ENCODE assay signal across 19 cellular contexts in genomic region chr3:27719306-27720003, GRCh38. TPM values are rescaled to one million over a fixed set of nuclear protein-coding genes. Genes with fewer than 3 reads are reported as not detected.
A peak's percentile ranks its signal among the peaks of the same experiment; 100 is the strongest.
DNase-seq lines count a peak whose midpoint lies in the region; ATAC-seq lines count a peak whose summit lies in the region.
"Had no signal": no experiment of that assay in that cellular context is flagged by ENCODE, and none has a peak within 500 bp of the region (broad histone marks: within the 10 kb centered on the region; RNA-seq: fewer than 3 reads in every experiment).

No MANE protein-coding gene starts in this region.

- peak overlapping the region; percentile 6 for H3K27ac ChIP-seq in CD4-positive, alpha-beta memory T cell (ENCODE audit: low read depth, low read length)
- H3K27ac ChIP-seq in naive thymus-derived CD4-positive, alpha-beta T cell (ENCODE audit: low read depth, low read length) = no peak overlapping the region
- H3K27ac ChIP-seq: colonic mucosa, pancreas, SJSA1, stomach had no signal

- CTCF ChIA-PET in CD4-positive, alpha-beta memory T cell (lab: Charles Lee; ENCODE audit: partially characterized antibody) = interaction anchor here (0.7 to 6.3 kb wide), 6 partner anchors 7 to 609 kb away, joined by 3 to 86 read pairs (median 4); no protein-coding TSS in a partner anchor
- CTCF ChIA-PET in naive thymus-derived CD4-positive, alpha-beta T cell (lab: Charles Lee) = interaction anchor here (0.6 to 1.2 kb wide), 3 partner anchors 163 to 368 kb away, joined by 4 read pairs; no protein-coding TSS in a partner anchor

- H3K9me3 ChIP-seq in CD4-positive, alpha-beta memory T cell (ENCODE audit: control insufficient read depth in 1 of 2, low read length in 2 of 2) = no peaks in the 10 kb centered on the region
- no peaks in the 10 kb centered on the region for H3K9me3 ChIP-seq in naive thymus-derived CD4-positive, alpha-beta T cell (ENCODE audit: control insufficient read depth in 2 of 3, low read length in 3 of 3)
- H3K9me3 ChIP-seq: colonic mucosa, pancreas, SJSA1, stomach had no signal

- H3K27ac Mint-ChIP-seq in CD4-positive, alpha-beta memory T cell = peak overlapping the region in 3 of 7 donors; percentile 29 to 69 (median 49)
- no peak overlapping the region for H3K27ac Mint-ChIP-seq in activated T-helper 2 cell treated with anti-CD3 and anti-CD28 coated beads, Interferon-gamma antibody, Interleukin-2, Interleukin-4, amounts not matched to agents 10 μg/mL and 5 μg/mL and 100 μg/mL, durations not matched to agents 14 hours and 24 hours and 36 hours
- peak overlapping the region in 1 of 9 donors; percentile 29 for H3K27ac Mint-ChIP-seq in naive thymus-derived CD4-positive, alpha-beta T cell
- H3K27ac Mint-ChIP-seq: activated naive CD4-positive, alpha-beta T cell treated with anti-CD3 and anti-CD28 coated beads, Interleukin-2, amount 10 ng/mL, durations not matched to agents 7 days and 5 days had no signal

- peak overlapping the region; percentile 23 to 89 (median 81) for H3K4me3 Mint-ChIP-seq in CD4-positive, alpha-beta memory T cell
- peak overlapping the region; percentile 57 for H3K4me3 Mint-ChIP-seq in activated T-helper 2 cell treated with anti-CD3 and anti-CD28 coated beads, Interferon-gamma antibody, Interleukin-2, Interleukin-4, amounts not matched to agents 10 μg/mL and 5 μg/mL and 100 μg/mL, durations not matched to agents 14 hours and 24 hours and 36 hours (ENCODE audit: low read depth)
- H3K4me3 Mint-ChIP-seq in naive thymus-derived CD4-positive, alpha-beta T cell = peak overlapping the region in 9 of 10 donors; percentile 1 to 93 (median 37)

- ATAC-seq in naive thymus-derived CD4-positive, alpha-beta T cell = no peak
- ATAC-seq in Right ventricle myocardium inferior = no peak
- ATAC-seq: pancreas had no signal

- peaks cover 35 to 37% of the 10 kb centered on the region in 2 donors for H3K27me3 Mint-ChIP-seq in CD4-positive, alpha-beta memory T cell
- peaks cover 66% of the 10 kb centered on the region for H3K27me3 Mint-ChIP-seq in activated T-helper 2 cell treated with anti-CD3 and anti-CD28 coated beads, Interferon-gamma antibody, Interleukin-2, Interleukin-4, amounts not matched to agents 10 μg/mL and 5 μg/mL and 100 μg/mL, durations not matched to agents 14 hours and 24 hours and 36 hours (ENCODE audit: low read depth)
- peaks cover 34 to 88% (median 52%) of the 10 kb centered on the region in 5 donors for H3K27me3 Mint-ChIP-seq in naive thymus-derived CD4-positive, alpha-beta T cell

- H3K4me3 ChIP-seq in CD4-positive, alpha-beta memory T cell (ENCODE audit: low read length in 2 of 2) = no peak overlapping the region
- peak overlapping the region; percentile 58; the same call in 1 of the 2 replicates for H3K4me3 ChIP-seq in H7 (ENCODE audit: insufficient read depth, low read depth, low read length)
- peak overlapping the region; percentile 52 for H3K4me3 ChIP-seq in naive thymus-derived CD4-positive, alpha-beta T cell (ENCODE audit: low read length)
- H3K4me3 ChIP-seq: colonic mucosa, lung, pancreas, SJSA1, stomach had no signal

- peaks cover 31% of the 10 kb centered on the region for H3K27me3 ChIP-seq in CD4-positive, alpha-beta memory T cell (ENCODE audit: insufficient read depth, low read length)
- H3K27me3 ChIP-seq in H7 (ENCODE audit: control insufficient read depth, insufficient read depth, low read length) = peaks cover 97% of the 10 kb centered on the region
- peaks cover 0 to 32% of the 10 kb centered on the region in 2 donors for H3K27me3 ChIP-seq in naive thymus-derived CD4-positive, alpha-beta T cell (ENCODE audit: control insufficient read depth in 2 of 2, insufficient read depth in 2 of 2, low read length in 2 of 2)

- no peaks in the 10 kb centered on the region for H3K9me3 Mint-ChIP-seq in CD4-positive, alpha-beta memory T cell
- no peaks in the 10 kb centered on the region for H3K9me3 Mint-ChIP-seq in activated T-helper 2 cell treated with anti-CD3 and anti-CD28 coated beads, Interferon-gamma antibody, Interleukin-2, Interleukin-4, amounts not matched to agents 10 μg/mL and 5 μg/mL and 100 μg/mL, durations not matched to agents 14 hours and 24 hours and 36 hours
- peaks cover 0 to 3% (median 0%) of the 10 kb centered on the region in 11 donors for H3K9me3 Mint-ChIP-seq in naive thymus-derived CD4-positive, alpha-beta T cell
- H3K9me3 Mint-ChIP-seq: activated naive CD4-positive, alpha-beta T cell treated with anti-CD3 and anti-CD28 coated beads, Interleukin-2, amount 10 ng/mL, durations not matched to agents 7 days and 5 days had no signal

- H3K36me3 ChIP-seq in CD4-positive, alpha-beta memory T cell (ENCODE audit: insufficient read depth, low read length) = no peaks in the 10 kb centered on the region
- H3K36me3 ChIP-seq in H7 (replicated peaks; ENCODE audit: control insufficient read depth, insufficient read depth, low read length) = no peaks in the 10 kb centered on the region
- H3K36me3 ChIP-seq in naive thymus-derived CD4-positive, alpha-beta T cell (ENCODE audit: control insufficient read depth in 2 of 3, insufficient read depth in 3 of 3, low read length in 3 of 3) = peaks cover 0 to 12% (median 0%) of the 10 kb centered on the region in 3 experiments
- H3K36me3 ChIP-seq: colonic mucosa, pancreas, SJSA1, stomach had no signal

- H3K4me1 ChIP-seq in CD4-positive, alpha-beta memory T cell (ENCODE audit: insufficient read depth, low read length) = peaks cover 39% of the 10 kb centered on the region
- peaks cover 16 to 34% of the 10 kb centered on the region in 2 donors for H3K4me1 ChIP-seq in naive thymus-derived CD4-positive, alpha-beta T cell (ENCODE audit: control insufficient read depth in 2 of 2, insufficient read depth in 2 of 2, low read length in 2 of 2)

- intact Hi-C loops in CD4-positive, alpha-beta memory T cell (cut with micrococcal nuclease) = loop anchor here (2.0 to 5.0 kb wide), 3 partner anchors 161 to 453 kb away; no protein-coding TSS in a partner anchor
- intact Hi-C loops in activated T-helper 2 cell treated with anti-CD3 and anti-CD28 coated beads, Interferon-gamma antibody, Interleukin-2, Interleukin-4, amounts not matched to agents 10 μg/mL and 5 μg/mL and 100 μg/mL, durations not matched to agents 14 hours and 24 hours and 36 hours (cut with micrococcal nuclease) = loop anchor here (5.0 to 10.0 kb wide), 3 partner anchors 183 to 523 kb away; partner anchors contain the start of gene CMC1
- intact Hi-C loops in naive thymus-derived CD4-positive, alpha-beta T cell (cut with micrococcal nuclease) = loop anchor here (2.0 to 10.0 kb wide), 5 partner anchors 141 to 855 kb away; no protein-coding TSS in a partner anchor
- intact Hi-C loops in Right ventricle myocardium inferior (cut with DNase I) (loop anchor here (10.0 kb wide), 1 partner anchor 565 kb away; no protein-coding TSS in a partner anchor), posterior cingulate gyrus (cut with DNase I) (no loop called here)

- DNase-seq in CD4-positive, alpha-beta memory T cell = no peak
- DNase-seq in H7 (peak; percentile 42), Right ventricle myocardium inferior (ENCODE audit: missing footprints) (no peak), posterior cingulate gyrus (no peak), NCI-H1105 treated with DMSO at 0.1 percent for 48 hours (lab: John Stamatoyannopoulos, UW) (no peak)
- no peak for DNase-seq in activated T-helper 2 cell treated with anti-CD3 and anti-CD28 coated beads, Interferon-gamma antibody, Interleukin-2, Interleukin-4, amounts not matched to agents 10 μg/mL and 5 μg/mL and 100 μg/mL, durations not matched to agents 14 hours and 24 hours and 36 hours (ENCODE audit: low spot score)
- no peak for DNase-seq in naive thymus-derived CD4-positive, alpha-beta T cell
- DNase-seq: activated naive CD4-positive, alpha-beta T cell treated with anti-CD3 and anti-CD28 coated beads, Interleukin-2, amount 10 ng/mL, durations not matched to agents 7 days and 5 days; colonic mucosa; NCI-H1048; NCI-H2029; NCI-H345; pancreas; stomach; T1000; trophoblast cell had no signal

- peaks cover 22 to 64% (median 35%) of the 10 kb centered on the region in 4 donors for H3K4me1 Mint-ChIP-seq in CD4-positive, alpha-beta memory T cell
- peaks cover 44% of the 10 kb centered on the region for H3K4me1 Mint-ChIP-seq in activated T-helper 2 cell treated with anti-CD3 and anti-CD28 coated beads, Interferon-gamma antibody, Interleukin-2, Interleukin-4, amounts not matched to agents 10 μg/mL and 5 μg/mL and 100 μg/mL, durations not matched to agents 14 hours and 24 hours and 36 hours (ENCODE audit: low read depth)
- peaks cover 26 to 48% (median 39%) of the 10 kb centered on the region in 7 donors for H3K4me1 Mint-ChIP-seq in naive thymus-derived CD4-positive, alpha-beta T cell

- POLR2A ChIA-PET in CD4-positive, alpha-beta memory T cell (lab: Charles Lee; ENCODE audit: partially characterized antibody) = interaction anchor here (1.3 kb wide), 1 partner anchor 161 kb away, joined by 3 read pairs; no protein-coding TSS in a partner anchor
- POLR2A ChIA-PET in naive thymus-derived CD4-positive, alpha-beta T cell (lab: Charles Lee) = interaction anchor here (0.7 to 1.1 kb wide), 2 partner anchors 17 to 142 kb away, joined by 3 read pairs; no protein-coding TSS in a partner anchor

- peaks cover 0 to 17% of the 10 kb centered on the region in 2 donors for H3K36me3 Mint-ChIP-seq in CD4-positive, alpha-beta memory T cell
- peaks cover 32% of the 10 kb centered on the region for H3K36me3 Mint-ChIP-seq in activated T-helper 2 cell treated with anti-CD3 and anti-CD28 coated beads, Interferon-gamma antibody, Interleukin-2, Interleukin-4, amounts not matched to agents 10 μg/mL and 5 μg/mL and 100 μg/mL, durations not matched to agents 14 hours and 24 hours and 36 hours (ENCODE audit: low read depth)
- H3K36me3 Mint-ChIP-seq in naive thymus-derived CD4-positive, alpha-beta T cell = peaks cover 0 to 5% (median 0%) of the 10 kb centered on the region in 5 donors
- H3K36me3 Mint-ChIP-seq: activated naive CD4-positive, alpha-beta T cell treated with anti-CD3 and anti-CD28 coated beads, Interleukin-2, amount 10 ng/mL, durations not matched to agents 7 days and 5 days had no signal

RNA-seq across cellular contexts. Expression of gene EOMES, which starts 2.7 kb away (rescaled TPM):
- total RNA-seq in CD4-positive, alpha-beta memory T cell = 1 to 10 TPM; 4.2 to 4.8 TPM
- 10 to 100 TPM in 1 of 2 donors, 1 to 10 TPM in 1; 4.0 to 10.2 TPM for polyA plus RNA-seq in CD4-positive, alpha-beta memory T cell
- 24.0 and 54.9 TPM in 2 replicates for total RNA-seq in H7 (2014; rRNA removed; shearing (Covaris generic))
- total RNA-seq in activated T-helper 2 cell treated with anti-CD3 and anti-CD28 coated beads, Interferon-gamma antibody, Interleukin-2, Interleukin-4, amounts not matched to agents 10 μg/mL and 5 μg/mL and 100 μg/mL, durations not matched to agents 14 hours and 24 hours and 36 hours = 5.2 and 5.6 TPM in 2 replicates
- 1 to 10 TPM in 4 of 5 experiments, under 1 TPM in 1; 0.67 to 9.5 (median 1.4) TPM for total RNA-seq in naive thymus-derived CD4-positive, alpha-beta T cell
- 1 to 10 TPM; 1.5 to 1.9 TPM for polyA plus RNA-seq in naive thymus-derived CD4-positive, alpha-beta T cell
- 0.08 TPM for total RNA-seq in Right ventricle myocardium inferior
- total RNA-seq: myocyte, SJSA1 had no signal

Comparison
In these comparisons a context has a peak if more than half of its experiments do, and no peak if none do; other contexts are left out.
1. H3K4me3 ChIP-seq: peak in H7 (single experiment) and naive thymus-derived CD4-positive, alpha-beta T cell (single experiment); none in CD4-positive, alpha-beta memory T cell (0 of 2).
2. Peak in every context shown above with its lines, with median percentiles within 50 percentile points of each other: H3K4me3 Mint-ChIP-seq.